27 cellular contexts compared by ENCODE assay signal in genomic region chr14:99966436-99966835, GRCh38.
"Had no signal": no experiment of that assay in that cellular context is flagged by ENCODE, and none has a peak within 500 bp of the region (broad histone marks: within the 10 kb centered on the region; RNA-seq: fewer than 3 reads in every experiment).

No MANE protein-coding gene starts in this region.

- DNase-seq: activated CD4-positive, alpha-beta T cell treated with anti-CD3 and anti-CD28 coated beads for 48 hours; activated CD4-positive, alpha-beta T cell treated with anti-CD3 and anti-CD28 coated beads, Interleukin-2, amount 50 U/mL, for 48 hours; activated CD8-positive, alpha-beta memory T cell treated with anti-CD3 and anti-CD28 coated beads for 24 hours; activated gamma-delta T cell; activated naive CD4-positive, alpha-beta T cell treated with anti-CD3 and anti-CD28 coated beads, Interleukin-2, amount 50 U/mL, for 16 hours; activated T-cell treated with anti-CD3 and anti-CD28 coated beads, Interleukin-2, amount 50 U/mL, for 24 hours; amygdala; esophagus squamous epithelium; left lung; lower lobe of right lung; mesendoderm; mucosa of descending colon; nucleus accumbens; pancreas; spleen; stimulated activated naive CD4-positive, alpha-beta T cell treated with Interleukin-2 at 50 U/mL for 16 hours; transverse colon; WERI-Rb-1 had no signal

- H3K4me1 Mint-ChIP-seq: central memory CD8-positive, alpha-beta T cell had no signal

- H3K4me3 ChIP-seq: esophagus squamous epithelium, left lung, lower lobe of right lung, mucosa of descending colon, pancreas, right atrium auricular region, spleen, transverse colon had no signal

- H3K9me3 ChIP-seq: esophagus squamous epithelium, left lung, lower lobe of right lung, mucosa of descending colon, pancreas, right atrium auricular region, spleen, transverse colon had no signal

- H3K4me1 ChIP-seq: right atrium auricular region had no signal

- H3K36me3 ChIP-seq: esophagus squamous epithelium, left lung, lower lobe of right lung, pancreas, right atrium auricular region, spleen, transverse colon, WERI-Rb-1 had no signal

- H3K4me3 Mint-ChIP-seq: activated T-cell treated with anti-CD3 and anti-CD28 coated beads, Interleukin-2, amount 50 U/mL, for 24 hours; central memory CD8-positive, alpha-beta T cell; dendritic cell treated with granulocyte-macrophage colony-stimulating factor and Interleukin-4, amounts not matched to agents 40 ng/mL and 50 ng/mL, for 4 days; natural killer cell treated with Interleukin-12 subunit alpha and Interleukin-12 subunit beta and Interleukin-15 and Interleukin-18, amount 100 ng/mL, for 72 hours had no signal

- H3K27me3 ChIP-seq: pancreas, right atrium auricular region had no signal

- FAIRE-seq: bronchial epithelial cell, frontal cortex, islet of Langerhans, pancreas, urothelium cell line had no signal

- H3K27ac ChIP-seq: esophagus squamous epithelium, left lung, lower lobe of right lung, pancreas, right atrium auricular region, spleen, transverse colon, WERI-Rb-1 had no signal

- ATAC-seq: activated CD4-positive, CD25-positive, alpha-beta regulatory T cell treated with anti-CD3 and anti-CD28 coated beads, Interleukin-2, amount 50 U/mL, for 24 hours; left lung; lower lobe of right lung; mucosa of descending colon; pancreas had no signal

- H3K27ac Mint-ChIP-seq: activated T-cell treated with anti-CD3 and anti-CD28 coated beads, Interleukin-2, amount 50 U/mL, for 24 hours; dendritic cell treated with granulocyte-macrophage colony-stimulating factor and Interleukin-4, amounts not matched to agents 40 ng/mL and 50 ng/mL, for 4 days; natural killer cell treated with Interleukin-12 subunit alpha and Interleukin-12 subunit beta and Interleukin-15 and Interleukin-18, amount 100 ng/mL, for 72 hours had no signal

- H3K9me3 Mint-ChIP-seq: activated T-cell treated with anti-CD3 and anti-CD28 coated beads, Interleukin-2, amount 50 U/mL, for 24 hours; central memory CD8-positive, alpha-beta T cell; dendritic cell treated with granulocyte-macrophage colony-stimulating factor and Interleukin-4, amounts not matched to agents 40 ng/mL and 50 ng/mL, for 4 days; natural killer cell treated with Interleukin-12 subunit alpha and Interleukin-12 subunit beta and Interleukin-15 and Interleukin-18, amount 100 ng/mL, for 72 hours had no signal

- H3K36me3 Mint-ChIP-seq: natural killer cell treated with Interleukin-12 subunit alpha and Interleukin-12 subunit beta and Interleukin-15 and Interleukin-18, amount 100 ng/mL, for 72 hours had no signal
